ENCODE assay signal across 8 cellular contexts in genomic region chr6:10747251-10747972, GRCh38. TPM values are rescaled to one million over a fixed set of nuclear protein-coding genes. Genes with fewer than 3 reads are reported as not detected.
A peak's percentile ranks its signal among the peaks of the same experiment; 100 is the strongest.
DNase-seq lines count a peak whose midpoint lies in the region; ATAC-seq and TF ChIP-seq lines count a peak whose summit lies in the region.

Gene TMEM14B, plus strand, starts transcription at chr6:10747805. Its CDS starts 1,441 bp downstream, at chr6:10749246.

- H3K79me2 ChIP-seq in DOHH2 (ENCODE audit: control insufficient read depth, low read length) (peaks cover 52% of the 10 kb centered on the region), GM23338 (replicated peaks; ENCODE audit: insufficient read depth) (peaks cover 48% of the 10 kb centered on the region), fibroblast of lung (ENCODE audit: control insufficient read depth, insufficient read depth, low read length) (peaks cover 24% of the 10 kb centered on the region)

- H3K27ac ChIP-seq in DOHH2 (ENCODE audit: low read depth, low read length) (peak within 1 kb of the TSS; percentile 45), GM23338 (ENCODE audit: low read depth) (peak within 1 kb of the TSS; percentile 96), fibroblast of lung (ENCODE audit: insufficient read depth, low read length) (peak within 1 kb of the TSS; percentile 60)

- peaks cover 25% of the 10 kb centered on the region for H3K4me1 ChIP-seq in DOHH2 (ENCODE audit: control insufficient read depth, low read length)
- H3K4me1 ChIP-seq in GM23338 (ENCODE audit: insufficient read depth), result peaks cover 38% of the 10 kb centered on the region
- H3K4me1 ChIP-seq in fibroblast of lung (ENCODE audit: control insufficient read depth, extremely low read depth, insufficient read depth, low read length), result no peaks in the 10 kb centered on the region

- no peaks in the 10 kb centered on the region for H3K9me3 Mint-ChIP-seq in GM23338
- no peaks in the 10 kb centered on the region for H3K9me3 Mint-ChIP-seq in activated T-helper 17 cell treated with anti-CD3 and anti-CD28 coated beads, Interleukin-2, amount 50 U/mL, for 72 hours
- no peaks in the 10 kb centered on the region for H3K9me3 Mint-ChIP-seq in naive thymus-derived CD8-positive, alpha-beta T cell

- H3K9me3 ChIP-seq in DOHH2 (ENCODE audit: control insufficient read depth, insufficient read depth, low read length), result no peaks in the 10 kb centered on the region
- no peaks in the 10 kb centered on the region for H3K9me3 ChIP-seq in fibroblast of lung (ENCODE audit: control insufficient read depth, insufficient read depth, low read depth, low read length)

- H3K36me3 ChIP-seq in DOHH2 (ENCODE audit: control insufficient read depth, low read length) (peaks cover 35% of the 10 kb centered on the region), GM23338 (ENCODE audit: insufficient read depth) (peaks cover 10% of the 10 kb centered on the region; the same call in 1 of the 2 replicates), fibroblast of lung (ENCODE audit: control insufficient read depth, insufficient read depth, low read length) (peaks cover 3% of the 10 kb centered on the region)

- H3K4me2 ChIP-seq in DOHH2 (ENCODE audit: low read length), result peak within 1 kb of the TSS; percentile 90
- peak within 1 kb of the TSS; percentile 98 for H3K4me2 ChIP-seq in GM23338
- H3K4me2 ChIP-seq in fibroblast of lung (ENCODE audit: extremely low read depth, insufficient read depth, low read length), result peak within 1 kb of the TSS; percentile 91

- H4K20me1 ChIP-seq in DOHH2 (ENCODE audit: control insufficient read depth, insufficient read depth, low read depth, low read length) (no peaks in the 10 kb centered on the region), GM23338 (replicated peaks; ENCODE audit: insufficient read depth) (peaks cover 8% of the 10 kb centered on the region; the same call in 1 of the 2 replicates), fibroblast of lung (ENCODE audit: control insufficient read depth, extremely low read depth, insufficient read depth, low read length) (no peaks in the 10 kb centered on the region)

- TF ChIP-seq CTCF in DOHH2 (IDR thresholded peaks at IDR 0.05; ENCODE audit: low read depth, low read length, poor library complexity, severe bottlenecking) (no peak), GM23338 (conservative IDR thresholded peaks at IDR 0.05; ENCODE audit: low read depth in 2 of 2) (no peak), fibroblast of lung (conservative IDR thresholded peaks at IDR 0.05 in 1 of 2, IDR thresholded peaks at IDR 0.05 in 1 of 2; ENCODE audit: low read depth in 1 of 2, low read length in 2 of 2) (no peak)

- H3K27me3 ChIP-seq in DOHH2 (ENCODE audit: control insufficient read depth, low read length) (no peaks in the 10 kb centered on the region), GM23338 (ENCODE audit: insufficient read depth) (no peaks in the 10 kb centered on the region), fibroblast of lung (ENCODE audit: control insufficient read depth, insufficient read depth, low read length) (no peaks in the 10 kb centered on the region)

- peaks cover 32% of the 10 kb centered on the region for H3K4me1 Mint-ChIP-seq in GM23338
- H3K4me1 Mint-ChIP-seq in activated T-helper 17 cell treated with anti-CD3 and anti-CD28 coated beads, Interleukin-2, amount 50 U/mL, for 72 hours, result peaks cover 26% of the 10 kb centered on the region
- H3K4me1 Mint-ChIP-seq in naive thymus-derived CD8-positive, alpha-beta T cell, result peaks cover 21 to 64% (median 49%) of the 10 kb centered on the region in 4 donors

- H3K4me3 Mint-ChIP-seq in GM23338, result peak within 1 kb of the TSS; percentile 96
- peak within 1 kb of the TSS; percentile 92 for H3K4me3 Mint-ChIP-seq in activated T-helper 17 cell treated with anti-CD3 and anti-CD28 coated beads, Interleukin-2, amount 50 U/mL, for 72 hours
- H3K4me3 Mint-ChIP-seq in naive thymus-derived CD8-positive, alpha-beta T cell, result peak within 1 kb of the TSS; percentile 75 to 99 (median 92)

- H3K4me3 ChIP-seq in DOHH2 (ENCODE audit: low read length) (peak within 1 kb of the TSS; percentile 84), GM23338 (peak within 1 kb of the TSS; percentile 100), fibroblast of lung (replicated peaks in 1 of 4; ENCODE audit: control extremely low read depth in 1 of 4, insufficient read depth in 1 of 4, low read depth in 3 of 4, low read length in 4 of 4) (peak within 1 kb of the TSS; percentile 67 to 85 (median 82))

- DNase-seq in GM23338 (ENCODE audit: low spot score) (peak; percentile 99), LHCN-M2 (ENCODE audit: low read depth) (peak; percentile 92), RPMI8226 (peak; percentile 100), fibroblast of lung (ENCODE audit: low read depth in 2 of 2) (peak; percentile 91 to 96)
- DNase-seq in naive thymus-derived CD8-positive, alpha-beta T cell, result peak; percentile 96 to 100 (median 99)
- DNase-seq in stimulated activated naive CD4-positive, alpha-beta T cell treated with Interleukin-2 at 50 U/mL for 16 hours (lab: John Stamatoyannopoulos, UW), result peak; percentile 99

- H2AFZ ChIP-seq in GM23338 (peak within 1 kb of the TSS; percentile 95), fibroblast of lung (ENCODE audit: low read length) (peak within 1 kb of the TSS; percentile 81)

- POLR2A ChIA-PET in naive thymus-derived CD8-positive, alpha-beta T cell (lab: Charles Lee), result interaction anchor here (0.6 to 4.2 kb wide), 5 partner anchors 26 to 219 kb away, joined by 3 to 74 read pairs (median 8); partner anchors contain the start of genes C6orf52, PAK1IP1 and TMEM14C

- peaks cover 25% of the 10 kb centered on the region for H3K36me3 Mint-ChIP-seq in GM23338 (ENCODE audit: low read depth)
- peaks cover 54% of the 10 kb centered on the region for H3K36me3 Mint-ChIP-seq in activated T-helper 17 cell treated with anti-CD3 and anti-CD28 coated beads, Interleukin-2, amount 50 U/mL, for 72 hours (ENCODE audit: low read depth)
- H3K36me3 Mint-ChIP-seq in naive thymus-derived CD8-positive, alpha-beta T cell, result peaks cover 0 to 28% (median 3%) of the 10 kb centered on the region in 3 donors

- H3K27ac Mint-ChIP-seq in GM23338, result peak within 1 kb of the TSS; percentile 97
- H3K27ac Mint-ChIP-seq in activated T-helper 17 cell treated with anti-CD3 and anti-CD28 coated beads, Interleukin-2, amount 50 U/mL, for 72 hours, result peak within 1 kb of the TSS; percentile 90
- H3K27ac Mint-ChIP-seq in naive thymus-derived CD8-positive, alpha-beta T cell, result peak within 1 kb of the TSS; percentile 96 to 99 (median 98)

- H3K9me2 ChIP-seq in DOHH2 (replicated peaks; ENCODE audit: control insufficient read depth, low read length), result no peaks in the 10 kb centered on the region
- H3K9me2 ChIP-seq in GM23338 (ENCODE audit: insufficient read depth), result no peaks in the 10 kb centered on the region

- peak; percentile 98 for ATAC-seq in GM23338
- peak; percentile 98 for ATAC-seq in activated T-helper 17 cell treated with anti-CD3 and anti-CD28 coated beads, Interleukin-2, amount 50 U/mL, for 72 hours (replicated peaks)
- ATAC-seq in naive thymus-derived CD8-positive, alpha-beta T cell, result peak; percentile 95 to 96

- peak within 1 kb of the TSS; percentile 66 for H3K9ac ChIP-seq in fibroblast of lung (ENCODE audit: insufficient read depth, low read length)

- peaks cover 5% of the 10 kb centered on the region for H3K27me3 Mint-ChIP-seq in GM23338 (ENCODE audit: insufficient read depth, low read depth, poor library complexity)
- H3K27me3 Mint-ChIP-seq in activated T-helper 17 cell treated with anti-CD3 and anti-CD28 coated beads, Interleukin-2, amount 50 U/mL, for 72 hours, result no peaks in the 10 kb centered on the region
- no peaks in the 10 kb centered on the region for H3K27me3 Mint-ChIP-seq in naive thymus-derived CD8-positive, alpha-beta T cell

- H3F3A ChIP-seq in DOHH2 (ENCODE audit: control insufficient read depth, insufficient read depth) (no peaks in the 10 kb centered on the region), GM23338 (replicated peaks; ENCODE audit: low read depth) (peaks cover 14% of the 10 kb centered on the region)

TF ChIP-seq in GM23338, 12 proteins besides CTCF, POLR2A, EP300 and RAD21:
- TF ChIP-seq JUNB (IDR thresholded peaks at IDR 0.05; ENCODE audit: unreplicated experiment), result no peak
- peak; percentile 56 for TF ChIP-seq CREB1 (CRISPR knock-in tag; IDR thresholded peaks at IDR 0.05; ENCODE audit: low read depth)
- peak; percentile 98 for TF ChIP-seq POLR2AphosphoS5 (IDR thresholded peaks at IDR 0.05; ENCODE audit: low read depth)
TF ChIP-seq in GM23338: peak in this region for 2.

RNA-seq across cellular contexts. Expression of gene TMEM14B, which starts in this region (rescaled TPM):
- total RNA-seq in GM23338 (2014; rRNA removed; shearing (Covaris generic)), result 104 and 111 TPM in 2 replicates
- 210 TPM in 2 replicates for polyA plus RNA-seq in GM23338 (2016; fragmentation: Nextera tagmentation; extraction: Ambion mirVana)
- total RNA-seq in LHCN-M2 (2014; rRNA removed), result 79.0 and 91.4 TPM in 2 replicates
- 88.4 TPM for polyA plus RNA-seq in LHCN-M2 (2012)
- total RNA-seq in activated T-helper 17 cell treated with anti-CD3 and anti-CD28 coated beads, Interleukin-2, amount 50 U/mL, for 72 hours, result 100 to 1,000 TPM in 1 of 2 donors, 10 to 100 TPM in 1; 90.4 to 109 TPM
- 52.1 and 58.3 TPM in 2 replicates for total RNA-seq in fibroblast of lung
- polyA plus RNA-seq in fibroblast of lung, result 109 and 113 TPM in 2 replicates
- polyA plus RNA-seq in fibroblast of lung (2012), result 72.2 and 88.0 TPM in 2 replicates
- polyA minus RNA-seq in fibroblast of lung (ENCODE audit: low replicate concordance), result 16.5 and 23.5 TPM in 2 replicates
- 10 to 100 TPM; 76.4 to 83.9 TPM for total RNA-seq in naive thymus-derived CD8-positive, alpha-beta T cell
- 100 to 1,000 TPM; 194 to 241 (median 212) TPM for polyA plus RNA-seq in naive thymus-derived CD8-positive, alpha-beta T cell

Comparison
In these comparisons a context has a peak if more than half of its experiments do, and no peak if none do; other contexts are left out.
1. Peak in every context shown above with its lines: DNase-seq, ATAC-seq, H3K4me3 ChIP-seq and H3K27ac ChIP-seq.
2. H3K27ac ChIP-seq: peak in every context shown above with its lines; median percentile 96 in GM23338; 60 in fibroblast of lung; 45 in DOHH2.